In the genomic region with DNA sequence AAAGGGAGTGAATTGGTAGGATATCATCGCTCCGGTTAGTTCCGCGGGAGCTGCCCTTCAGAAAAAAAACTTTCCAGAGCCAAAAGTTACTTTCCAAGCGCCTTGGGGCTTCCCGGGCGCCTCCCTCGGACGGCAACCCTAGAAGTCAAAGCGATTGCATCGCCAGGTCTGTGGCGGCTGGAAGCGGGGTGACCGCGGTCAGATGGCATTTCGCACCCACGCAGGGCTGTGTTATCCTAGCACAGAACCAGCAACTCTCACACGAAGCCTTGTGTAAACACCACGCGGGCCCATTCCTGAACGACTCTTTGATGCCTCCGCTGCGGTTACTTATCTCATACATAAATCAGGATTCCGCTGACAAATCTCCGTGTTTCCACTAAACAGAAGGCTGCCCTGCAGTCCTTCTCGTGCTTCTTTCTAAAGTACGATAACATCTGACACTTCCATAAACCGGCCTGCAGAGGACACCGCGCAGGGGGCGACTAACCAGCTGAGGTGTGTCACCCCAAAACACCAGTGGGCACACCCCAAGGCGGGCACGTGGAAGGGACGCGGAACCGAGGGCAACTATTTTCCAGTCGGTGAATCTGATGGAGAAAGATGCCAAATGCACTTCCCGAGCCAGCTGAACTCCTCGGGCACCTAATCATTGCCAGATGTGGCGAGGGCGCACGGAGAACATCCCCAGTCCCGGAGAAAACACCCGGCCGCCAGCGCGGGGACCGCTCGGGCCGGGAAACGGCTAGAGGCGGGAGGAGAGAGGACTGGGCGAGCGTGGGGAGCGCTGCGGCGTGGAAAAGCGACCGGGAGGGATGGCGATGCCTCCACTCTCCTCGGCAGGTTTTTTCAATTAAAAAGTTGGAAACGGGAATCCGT, we compare ENCODE assay signal across 8 cellular contexts. TPM values are rescaled to one million over a fixed set of nuclear protein-coding genes. Genes with fewer than 3 reads are reported as not detected.
DNase-seq lines count a peak whose midpoint lies in the region; ATAC-seq and TF ChIP-seq lines count a peak whose summit lies in the region.

No MANE protein-coding gene starts in this region.

- peaks cover 35% of the 10 kb centered on the region for H3K4me1 Mint-ChIP-seq in osteocyte (ENCODE audit: unreplicated experiment)

- H3K27me3 Mint-ChIP-seq in osteocyte (ENCODE audit: unreplicated experiment), result no peaks in the 10 kb centered on the region

- peaks cover 34% of the 10 kb centered on the region for H3K27me3 ChIP-seq in BLaER1
- H3K27me3 ChIP-seq in fibroblast of lung (ENCODE audit: control insufficient read depth, insufficient read depth, low read length), result peaks cover 8% of the 10 kb centered on the region

- H3K4me3 ChIP-seq in BLaER1, result peak overlapping the region; percentile 72
- peak overlapping the region; percentile 53 to 74 (median 64) for H3K4me3 ChIP-seq in fibroblast of lung (replicated peaks in 1 of 4; ENCODE audit: control extremely low read depth in 1 of 4, insufficient read depth in 1 of 4, low read depth in 3 of 4, low read length in 4 of 4)

- DNase-seq in NCI-H226 (peak; percentile 93), fibroblast of lung (ENCODE audit: low read depth in 2 of 2) (peak; percentile 48 to 94), osteocyte (ENCODE audit: extremely low spot score, unreplicated experiment) (no peak), NCI-H187 treated with DMSO at 0.1 percent for 48 hours (lab: John Stamatoyannopoulos, UW) (no peak), NCI-H2196 (lab: John Stamatoyannopoulos, UW; ENCODE audit: unreplicated experiment) (no peak)
- DNase-seq in activated CD4-positive, CD25-positive, alpha-beta regulatory T cell (lab: John Stamatoyannopoulos, UW), result no peak

- H4K20me1 ChIP-seq in BLaER1 (no peaks in the 10 kb centered on the region), fibroblast of lung (ENCODE audit: control insufficient read depth, extremely low read depth, insufficient read depth, low read length) (no peaks in the 10 kb centered on the region)

- no peaks in the 10 kb centered on the region for H3K79me2 ChIP-seq in fibroblast of lung (ENCODE audit: control insufficient read depth, insufficient read depth, low read length)

- H3K9ac ChIP-seq in BLaER1 (peak overlapping the region; percentile 65; the same call in 1 of the 2 replicates), fibroblast of lung (ENCODE audit: insufficient read depth, low read length) (peak overlapping the region; percentile 69)

- no peaks in the 10 kb centered on the region for H3K36me3 Mint-ChIP-seq in osteocyte (ENCODE audit: unreplicated experiment)

- peak overlapping the region; percentile 94 for H3K4me3 Mint-ChIP-seq in osteocyte (ENCODE audit: unreplicated experiment)

- H3K4me2 ChIP-seq in BLaER1 (peak overlapping the region; percentile 92), fibroblast of lung (ENCODE audit: extremely low read depth, insufficient read depth, low read length) (peak overlapping the region; percentile 77)

- no peak overlapping the region for H2AFZ ChIP-seq in fibroblast of lung (ENCODE audit: low read length)

- H3K27ac ChIP-seq in BLaER1 (no peak overlapping the region), fibroblast of lung (ENCODE audit: insufficient read depth, low read length) (peak overlapping the region; percentile 66)

- H3K27ac Mint-ChIP-seq in osteocyte (ENCODE audit: unreplicated experiment), result peak overlapping the region; percentile 83

- H3K36me3 ChIP-seq in BLaER1 (no peaks in the 10 kb centered on the region), fibroblast of lung (ENCODE audit: control insufficient read depth, insufficient read depth, low read length) (no peaks in the 10 kb centered on the region)

- H3K4me1 ChIP-seq in BLaER1, result peaks cover 12% of the 10 kb centered on the region
- peaks cover 6% of the 10 kb centered on the region for H3K4me1 ChIP-seq in fibroblast of lung (ENCODE audit: control insufficient read depth, extremely low read depth, insufficient read depth, low read length)

- ATAC-seq in GM21367 (IDR thresholded peaks at IDR 0.05; ENCODE audit: unreplicated experiment), result no peak

- H3K9me3 Mint-ChIP-seq in osteocyte (ENCODE audit: unreplicated experiment), result no peaks in the 10 kb centered on the region

- H3K9me3 ChIP-seq in BLaER1 (no peaks in the 10 kb centered on the region), fibroblast of lung (ENCODE audit: control insufficient read depth, insufficient read depth, low read depth, low read length) (no peaks in the 10 kb centered on the region)

- TF ChIP-seq CTCF in fibroblast of lung (conservative IDR thresholded peaks at IDR 0.05 in 1 of 2, IDR thresholded peaks at IDR 0.05 in 1 of 2; ENCODE audit: low read depth in 1 of 2, low read length in 2 of 2) (no peak), osteocyte (IDR thresholded peaks at IDR 0.05) (no peak)

RNA-seq across cellular contexts. Expression of gene COLEC12, which starts 0.9 kb away (rescaled TPM):
- total RNA-seq in fibroblast of lung (24.8 and 60.6 TPM in 2 replicates), osteocyte (113 and 120 TPM in 2 replicates)
- 20.0 and 44.1 TPM in 2 replicates for polyA plus RNA-seq in fibroblast of lung
- polyA plus RNA-seq in fibroblast of lung (2012), result 13.7 and 32.9 TPM in 2 replicates
- polyA minus RNA-seq in fibroblast of lung (ENCODE audit: low replicate concordance), result 3.8 and 6.3 TPM in 2 replicates

Comparison
In these comparisons a context has a peak if more than half of its experiments do, and no peak if none do; other contexts are left out.
1. DNase-seq: peak in NCI-H226 (single experiment) and fibroblast of lung (2 of 2); none in osteocyte (single experiment), NCI-H187 treated with DMSO at 0.1 percent for 48 hours (single experiment), NCI-H2196 (single experiment) and activated CD4-positive, CD25-positive, alpha-beta regulatory T cell (0 of 4).